In the genomic region with DNA sequence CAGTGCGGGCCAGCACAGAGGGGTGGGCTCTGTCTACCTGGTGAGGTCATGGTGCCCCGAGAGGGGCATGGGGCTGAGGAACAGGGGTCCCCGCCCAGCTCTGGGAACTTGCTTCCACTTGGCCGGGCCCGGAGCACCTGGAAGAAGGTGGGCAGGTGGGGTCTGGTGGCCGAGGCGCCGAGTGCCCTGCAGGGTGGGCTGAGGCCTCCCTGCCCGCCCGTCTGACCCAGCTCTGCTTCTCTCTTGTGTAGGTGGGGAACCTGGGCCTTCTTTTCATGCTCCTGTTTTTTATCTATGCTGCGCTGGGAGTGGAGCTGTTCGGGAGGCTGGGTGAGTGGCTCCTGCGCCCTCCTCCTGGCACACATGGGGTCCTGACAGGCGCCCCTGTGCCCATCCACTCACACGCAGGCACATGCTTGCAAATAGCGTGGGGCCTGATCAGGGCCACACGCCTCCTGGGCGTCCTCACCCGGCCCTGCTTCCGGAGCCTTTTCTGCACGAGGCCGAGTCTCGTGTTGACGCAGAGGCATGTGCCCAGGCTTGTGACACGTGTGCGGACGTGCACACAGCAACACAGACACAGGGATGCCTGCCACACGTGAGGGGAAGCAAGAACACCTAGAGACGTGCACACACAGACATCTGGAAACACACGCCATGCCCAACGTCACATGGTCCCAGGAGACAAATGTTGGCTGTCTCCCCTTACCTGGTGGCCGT, we compare ENCODE assay signal across 34 cellular contexts. TPM values are rescaled to one million over a fixed set of nuclear protein-coding genes. Genes with fewer than 3 reads are reported as not detected.
"Had no signal": no experiment of that assay in that cellular context is flagged by ENCODE, and none has a peak within 500 bp of the region (broad histone marks: within the 10 kb centered on the region; RNA-seq: fewer than 3 reads in every experiment).

No MANE protein-coding gene starts in this region.

- DNase-seq: activated CD4-positive, alpha-beta memory T cell treated with anti-CD3 and anti-CD28 coated beads for 36 hours; activated CD4-positive, alpha-beta T cell treated with anti-CD3 and anti-CD28 coated beads for 36 hours; activated CD4-positive, alpha-beta T cell treated with anti-CD3 and anti-CD28 coated beads, Interleukin-2, amount 10 ng/mL, durations not matched to agents 24 days and 14 days; activated CD4-positive, CD25-positive, alpha-beta regulatory T cell; activated CD4-positive, CD25-positive, alpha-beta regulatory T cell treated with anti-CD3 and anti-CD28 coated beads, Interleukin-2, amount 50 U/mL, for 72 hours; activated CD8-positive, alpha-beta memory T cell treated with anti-CD3 and anti-CD28 coated beads, Interleukin-2, amount 50 U/mL, for 48 hours; activated CD8-positive, alpha-beta T cell treated with anti-CD3 and anti-CD28 coated beads, Interleukin-2, amount 10 ng/mL, durations not matched to agents 7 days and 5 days; activated gamma-delta T cell treated with Interleukin-2 at 50 U/mL for 16 hours; activated naive CD4-positive, alpha-beta T cell treated with anti-CD3 and anti-CD28 coated beads, Interleukin-2, amount 50 U/mL, for 16 hours; activated naive CD4-positive, alpha-beta T cell treated with Interleukin-2 at 50 U/mL for 16 hours; activated T-cell treated with anti-CD3 and anti-CD28 coated beads for 4 hours; activated T-cell treated with anti-CD3 and anti-CD28 coated beads, Interleukin-2, amount 50 U/mL, for 24 hours; activated T-cell treated with anti-CD3 and anti-CD28 coated beads, Interleukin-2, amount 50 U/mL, for 72 hours; amniotic stem cell; anterior cingulate cortex; brain microvascular endothelial cell; dorsolateral prefrontal cortex; effector memory CD4-positive, alpha-beta T cell; endodermal cell; foreskin keratinocyte; gastrocnemius medialis; glutamatergic neuron; heart left ventricle; T-helper 1 cell; T-helper 17 cell; T1000 had no signal

- H3K36me3 ChIP-seq: gastrocnemius medialis, heart left ventricle had no signal

- H3K27ac ChIP-seq: brain microvascular endothelial cell, coronary artery, dorsolateral prefrontal cortex, esophagus muscularis mucosa, foreskin keratinocyte, gastrocnemius medialis, heart left ventricle had no signal

- H3K27me3 ChIP-seq: brain microvascular endothelial cell, dorsolateral prefrontal cortex, esophagus muscularis mucosa, foreskin keratinocyte, heart left ventricle had no signal

- H3K4me1 ChIP-seq: foreskin keratinocyte, gastrocnemius medialis had no signal

- H3K4me3 ChIP-seq: coronary artery, dorsolateral prefrontal cortex, esophagus muscularis mucosa, gastrocnemius medialis, heart left ventricle had no signal

- H3K9me3 ChIP-seq: esophagus muscularis mucosa, gastrocnemius medialis, heart left ventricle had no signal

RNA-seq across cellular contexts. Expression of a gene that starts 8.2 kb away (rescaled TPM):
- total RNA-seq: activated CD4-positive, alpha-beta memory T cell treated with anti-CD3 and anti-CD28 coated beads for 36 hours; activated CD4-positive, alpha-beta T cell treated with anti-CD3 and anti-CD28 coated beads for 36 hours; activated CD4-positive, alpha-beta T cell treated with anti-CD3 and anti-CD28 coated beads, Interleukin-2, amount 10 ng/mL, durations not matched to agents 24 days and 14 days; activated CD8-positive, alpha-beta memory T cell treated with anti-CD3 and anti-CD28 coated beads for 36 hours; activated CD8-positive, alpha-beta T cell treated with anti-CD3 and anti-CD28 coated beads, Interleukin-2, amount 10 ng/mL, durations not matched to agents 7 days and 5 days; astrocyte; bronchial epithelial cell; cardiac septum; cerebellum; dorsolateral prefrontal cortex; endodermal cell; epithelial cell of proximal tubule; foreskin keratinocyte; heart left ventricle; T-helper 17 cell had no signal
- polyA plus RNA-seq: foreskin keratinocyte, heart left ventricle had no signal

RNA-seq across cellular contexts. Expression of a gene that starts 13.1 kb away (rescaled TPM):
- total RNA-seq: activated CD4-positive, alpha-beta memory T cell treated with anti-CD3 and anti-CD28 coated beads for 36 hours; activated CD4-positive, alpha-beta T cell treated with anti-CD3 and anti-CD28 coated beads for 36 hours; activated CD4-positive, alpha-beta T cell treated with anti-CD3 and anti-CD28 coated beads, Interleukin-2, amount 10 ng/mL, durations not matched to agents 24 days and 14 days; activated CD8-positive, alpha-beta memory T cell treated with anti-CD3 and anti-CD28 coated beads for 36 hours; activated CD8-positive, alpha-beta T cell treated with anti-CD3 and anti-CD28 coated beads, Interleukin-2, amount 10 ng/mL, durations not matched to agents 7 days and 5 days; astrocyte; bronchial epithelial cell; cerebellum; endodermal cell; epithelial cell of proximal tubule; foreskin keratinocyte; T-helper 17 cell had no signal
- polyA plus RNA-seq: foreskin keratinocyte had no signal

RNA-seq across cellular contexts. Expression of a gene that starts 23.7 kb away (rescaled TPM):
- total RNA-seq: activated CD4-positive, alpha-beta memory T cell treated with anti-CD3 and anti-CD28 coated beads for 36 hours; activated CD4-positive, alpha-beta T cell treated with anti-CD3 and anti-CD28 coated beads for 36 hours; activated CD4-positive, alpha-beta T cell treated with anti-CD3 and anti-CD28 coated beads, Interleukin-2, amount 10 ng/mL, durations not matched to agents 24 days and 14 days; activated CD8-positive, alpha-beta memory T cell treated with anti-CD3 and anti-CD28 coated beads for 36 hours; activated CD8-positive, alpha-beta T cell treated with anti-CD3 and anti-CD28 coated beads, Interleukin-2, amount 10 ng/mL, durations not matched to agents 7 days and 5 days; astrocyte; bronchial epithelial cell; endodermal cell; epithelial cell of proximal tubule; foreskin keratinocyte; T-helper 17 cell had no signal
- polyA plus RNA-seq: foreskin keratinocyte had no signal

RNA-seq across cellular contexts. Expression of a gene that starts 39.0 kb away (rescaled TPM):
- total RNA-seq: activated CD4-positive, alpha-beta memory T cell treated with anti-CD3 and anti-CD28 coated beads for 36 hours; activated CD4-positive, alpha-beta T cell treated with anti-CD3 and anti-CD28 coated beads for 36 hours; activated CD4-positive, alpha-beta T cell treated with anti-CD3 and anti-CD28 coated beads, Interleukin-2, amount 10 ng/mL, durations not matched to agents 24 days and 14 days; activated CD8-positive, alpha-beta memory T cell treated with anti-CD3 and anti-CD28 coated beads for 36 hours; activated CD8-positive, alpha-beta T cell treated with anti-CD3 and anti-CD28 coated beads, Interleukin-2, amount 10 ng/mL, durations not matched to agents 7 days and 5 days; activated T-cell treated with anti-CD3 and anti-CD28 coated beads, Interleukin-2, amount 50 U/mL, for 72 hours; astrocyte; bronchial epithelial cell; cardiac septum; cerebellum; endodermal cell; epithelial cell of proximal tubule; foreskin keratinocyte; T-helper 17 cell had no signal
- polyA plus RNA-seq: foreskin keratinocyte had no signal
